Comparison of ENCODE assay signal across 1 cellular context in genomic region chr19:57099199-57099661, GRCh38.
A peak's percentile ranks its signal among the peaks of the same experiment; 100 is the strongest.
TF ChIP-seq lines count a peak whose summit lies in the region.

No MANE protein-coding gene starts in this region.

TF ChIP-seq in HepG2, 621 proteins besides CTCF, POLR2A, EP300 and RAD21 (continued from another document and continues in another):
- TF ChIP-seq ZSCAN31 (CRISPR knock-in tag; IDR thresholded peaks at IDR 0.05; ENCODE audit: low read depth), result peak; percentile 53; the same call in 1 of the 2 replicates
- TF ChIP-seq ZNF510 (CRISPR knock-in tag; IDR thresholded peaks at IDR 0.05; ENCODE audit: low read depth), result no peak
- TF ChIP-seq MED1 (CRISPR knock-in tag; IDR thresholded peaks at IDR 0.05), result peak; percentile 70
- no peak for TF ChIP-seq ZNF891 (CRISPR knock-in tag; IDR thresholded peaks at IDR 0.05)
- peak; percentile 58; the same call in 1 of the 2 replicates for TF ChIP-seq KAT7 (CRISPR knock-in tag; IDR thresholded peaks at IDR 0.05; ENCODE audit: borderline replicate concordance)
- TF ChIP-seq ZSCAN20 (CRISPR knock-in tag; IDR thresholded peaks at IDR 0.05; ENCODE audit: borderline replicate concordance), result no peak
- TF ChIP-seq ZNF407 (CRISPR knock-in tag; IDR thresholded peaks at IDR 0.05; ENCODE audit: not compliant biosample characterization), result no peak
- no peak for TF ChIP-seq ZNF138 (CRISPR knock-in tag; IDR thresholded peaks at IDR 0.05; ENCODE audit: low read depth)
- TF ChIP-seq, protein P1, sequence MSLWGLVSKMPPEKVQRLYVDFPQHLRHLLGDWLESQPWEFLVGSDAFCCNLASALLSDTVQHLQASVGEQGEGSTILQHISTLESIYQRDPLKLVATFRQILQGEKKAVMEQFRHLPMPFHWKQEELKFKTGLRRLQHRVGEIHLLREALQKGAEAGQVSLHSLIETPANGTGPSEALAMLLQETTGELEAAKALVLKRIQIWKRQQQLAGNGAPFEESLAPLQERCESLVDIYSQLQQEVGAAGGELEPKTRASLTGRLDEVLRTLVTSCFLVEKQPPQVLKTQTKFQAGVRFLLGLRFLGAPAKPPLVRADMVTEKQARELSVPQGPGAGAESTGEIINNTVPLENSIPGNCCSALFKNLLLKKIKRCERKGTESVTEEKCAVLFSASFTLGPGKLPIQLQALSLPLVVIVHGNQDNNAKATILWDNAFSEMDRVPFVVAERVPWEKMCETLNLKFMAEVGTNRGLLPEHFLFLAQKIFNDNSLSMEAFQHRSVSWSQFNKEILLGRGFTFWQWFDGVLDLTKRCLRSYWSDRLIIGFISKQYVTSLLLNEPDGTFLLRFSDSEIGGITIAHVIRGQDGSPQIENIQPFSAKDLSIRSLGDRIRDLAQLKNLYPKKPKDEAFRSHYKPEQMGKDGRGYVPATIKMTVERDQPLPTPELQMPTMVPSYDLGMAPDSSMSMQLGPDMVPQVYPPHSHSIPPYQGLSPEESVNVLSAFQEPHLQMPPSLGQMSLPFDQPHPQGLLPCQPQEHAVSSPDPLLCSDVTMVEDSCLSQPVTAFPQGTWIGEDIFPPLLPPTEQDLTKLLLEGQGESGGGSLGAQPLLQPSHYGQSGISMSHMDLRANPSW (CRISPR knock-in tag; IDR thresholded peaks at IDR 0.05; ENCODE audit: borderline replicate concordance), result no peak
- no peak for TF ChIP-seq ZNF484 (CRISPR knock-in tag; IDR thresholded peaks at IDR 0.05; ENCODE audit: borderline replicate concordance, low read depth)
- peak; percentile 76 for TF ChIP-seq ARID3A (IDR thresholded peaks at IDR 0.05; ENCODE audit: low read depth, low read length)
- TF ChIP-seq POGK (CRISPR knock-in tag; conservative IDR thresholded peaks at IDR 0.05), result 0 out of 2 replicates have a peak, but pooled peaks have one; percentile 22
- TF ChIP-seq, protein P2, sequence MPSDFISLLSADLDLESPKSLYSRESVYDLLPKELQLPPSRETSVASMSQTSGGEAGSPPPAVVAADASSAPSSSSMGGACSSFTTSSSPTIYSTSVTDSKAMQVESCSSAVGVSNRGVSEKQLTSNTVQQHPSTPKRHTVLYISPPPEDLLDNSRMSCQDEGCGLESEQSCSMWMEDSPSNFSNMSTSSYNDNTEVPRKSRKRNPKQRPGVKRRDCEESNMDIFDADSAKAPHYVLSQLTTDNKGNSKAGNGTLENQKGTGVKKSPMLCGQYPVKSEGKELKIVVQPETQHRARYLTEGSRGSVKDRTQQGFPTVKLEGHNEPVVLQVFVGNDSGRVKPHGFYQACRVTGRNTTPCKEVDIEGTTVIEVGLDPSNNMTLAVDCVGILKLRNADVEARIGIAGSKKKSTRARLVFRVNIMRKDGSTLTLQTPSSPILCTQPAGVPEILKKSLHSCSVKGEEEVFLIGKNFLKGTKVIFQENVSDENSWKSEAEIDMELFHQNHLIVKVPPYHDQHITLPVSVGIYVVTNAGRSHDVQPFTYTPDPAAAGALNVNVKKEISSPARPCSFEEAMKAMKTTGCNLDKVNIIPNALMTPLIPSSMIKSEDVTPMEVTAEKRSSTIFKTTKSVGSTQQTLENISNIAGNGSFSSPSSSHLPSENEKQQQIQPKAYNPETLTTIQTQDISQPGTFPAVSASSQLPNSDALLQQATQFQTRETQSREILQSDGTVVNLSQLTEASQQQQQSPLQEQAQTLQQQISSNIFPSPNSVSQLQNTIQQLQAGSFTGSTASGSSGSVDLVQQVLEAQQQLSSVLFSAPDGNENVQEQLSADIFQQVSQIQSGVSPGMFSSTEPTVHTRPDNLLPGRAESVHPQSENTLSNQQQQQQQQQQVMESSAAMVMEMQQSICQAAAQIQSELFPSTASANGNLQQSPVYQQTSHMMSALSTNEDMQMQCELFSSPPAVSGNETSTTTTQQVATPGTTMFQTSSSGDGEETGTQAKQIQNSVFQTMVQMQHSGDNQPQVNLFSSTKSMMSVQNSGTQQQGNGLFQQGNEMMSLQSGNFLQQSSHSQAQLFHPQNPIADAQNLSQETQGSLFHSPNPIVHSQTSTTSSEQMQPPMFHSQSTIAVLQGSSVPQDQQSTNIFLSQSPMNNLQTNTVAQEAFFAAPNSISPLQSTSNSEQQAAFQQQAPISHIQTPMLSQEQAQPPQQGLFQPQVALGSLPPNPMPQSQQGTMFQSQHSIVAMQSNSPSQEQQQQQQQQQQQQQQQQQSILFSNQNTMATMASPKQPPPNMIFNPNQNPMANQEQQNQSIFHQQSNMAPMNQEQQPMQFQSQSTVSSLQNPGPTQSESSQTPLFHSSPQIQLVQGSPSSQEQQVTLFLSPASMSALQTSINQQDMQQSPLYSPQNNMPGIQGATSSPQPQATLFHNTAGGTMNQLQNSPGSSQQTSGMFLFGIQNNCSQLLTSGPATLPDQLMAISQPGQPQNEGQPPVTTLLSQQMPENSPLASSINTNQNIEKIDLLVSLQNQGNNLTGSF (CRISPR knock-in tag; IDR thresholded peaks at IDR 0.05), result no peak
- TF ChIP-seq ARID5B (CRISPR knock-in tag; IDR thresholded peaks at IDR 0.05), result peak; percentile 65; the same call in 1 of the 2 replicates
- no peak for TF ChIP-seq ZFP37 (CRISPR knock-in tag; IDR thresholded peaks at IDR 0.05; ENCODE audit: borderline replicate concordance)
- TF ChIP-seq RXRB (CRISPR knock-in tag; IDR thresholded peaks at IDR 0.05; ENCODE audit: borderline replicate concordance), result peak; percentile 42; the same call in 1 of the 2 replicates
- no peak for TF ChIP-seq ZNF549 (CRISPR knock-in tag; IDR thresholded peaks at IDR 0.05)
- no peak for TF ChIP-seq NFATC3 (CRISPR knock-in tag; IDR thresholded peaks at IDR 0.05)
- no peak for TF ChIP-seq TEAD2 (CRISPR knock-in tag; IDR thresholded peaks at IDR 0.05)
- no peak for TF ChIP-seq ZNF629 (CRISPR knock-in tag; conservative IDR thresholded peaks at IDR 0.05)
- TF ChIP-seq HDAC2 (CRISPR knock-in tag; IDR thresholded peaks at IDR 0.05), result peak; percentile 83; the same call in 1 of the 2 replicates
- TF ChIP-seq AGO1 (IDR thresholded peaks at IDR 0.05; ENCODE audit: low read depth, low read length, poor library complexity, severe bottlenecking), result no peak
- TF ChIP-seq HOXD1 (CRISPR knock-in tag; IDR thresholded peaks at IDR 0.05), result no peak
- TF ChIP-seq, protein P3, sequence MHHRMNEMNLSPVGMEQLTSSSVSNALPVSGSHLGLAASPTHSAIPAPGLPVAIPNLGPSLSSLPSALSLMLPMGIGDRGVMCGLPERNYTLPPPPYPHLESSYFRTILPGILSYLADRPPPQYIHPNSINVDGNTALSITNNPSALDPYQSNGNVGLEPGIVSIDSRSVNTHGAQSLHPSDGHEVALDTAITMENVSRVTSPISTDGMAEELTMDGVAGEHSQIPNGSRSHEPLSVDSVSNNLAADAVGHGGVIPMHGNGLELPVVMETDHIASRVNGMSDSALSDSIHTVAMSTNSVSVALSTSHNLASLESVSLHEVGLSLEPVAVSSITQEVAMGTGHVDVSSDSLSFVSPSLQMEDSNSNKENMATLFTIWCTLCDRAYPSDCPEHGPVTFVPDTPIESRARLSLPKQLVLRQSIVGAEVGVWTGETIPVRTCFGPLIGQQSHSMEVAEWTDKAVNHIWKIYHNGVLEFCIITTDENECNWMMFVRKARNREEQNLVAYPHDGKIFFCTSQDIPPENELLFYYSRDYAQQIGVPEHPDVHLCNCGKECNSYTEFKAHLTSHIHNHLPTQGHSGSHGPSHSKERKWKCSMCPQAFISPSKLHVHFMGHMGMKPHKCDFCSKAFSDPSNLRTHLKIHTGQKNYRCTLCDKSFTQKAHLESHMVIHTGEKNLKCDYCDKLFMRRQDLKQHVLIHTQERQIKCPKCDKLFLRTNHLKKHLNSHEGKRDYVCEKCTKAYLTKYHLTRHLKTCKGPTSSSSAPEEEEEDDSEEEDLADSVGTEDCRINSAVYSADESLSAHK (CRISPR knock-in tag; IDR thresholded peaks at IDR 0.05; ENCODE audit: borderline replicate concordance), result no peak
- TF ChIP-seq ARID2 (CRISPR knock-in tag; IDR thresholded peaks at IDR 0.05; ENCODE audit: borderline replicate concordance), result no peak
- no peak for TF ChIP-seq ZNF446 (CRISPR knock-in tag; IDR thresholded peaks at IDR 0.05)
